ENCODE assay signal across 13 cellular contexts in genomic region chr1:21327566-21328323, GRCh38. TPM values are rescaled to one million over a fixed set of nuclear protein-coding genes. Genes with fewer than 3 reads are reported as not detected.
DNase-seq lines count a peak whose midpoint lies in the region; ATAC-seq and TF ChIP-seq lines count a peak whose summit lies in the region.
"Had no signal": no experiment of that assay in that cellular context is flagged by ENCODE, and none has a peak within 500 bp of the region (broad histone marks: within the 10 kb centered on the region; RNA-seq: fewer than 3 reads in every experiment).

No MANE protein-coding gene starts in this region.

- no peak for TF ChIP-seq POLR2A in stomach (IDR thresholded peaks at IDR 0.05)

- no peak for DNase-seq in T-helper 2 cell treated with Interferon-gamma antibody and Interleukin-4, amounts not matched to agents 5 μg/mL and 100 μg/mL, for 36 hours (ENCODE audit: low spot score)
- no peak for DNase-seq in T-helper 2 cell
- DNase-seq in activated T-helper 2 cell treated with anti-CD3 and anti-CD28 coated beads, Interferon-gamma antibody, Interleukin-2, Interleukin-4, amounts not matched to agents 10 μg/mL and 5 μg/mL and 100 μg/mL, durations not matched to agents 14 hours and 24 hours and 36 hours (ENCODE audit: low spot score), result no peak
- no peak for DNase-seq in stomach
- DNase-seq in HT-29 (ENCODE audit: low spot score), result no peak
- DNase-seq in UCSD-AML1 (lab: John Stamatoyannopoulos, UW; ENCODE audit: unreplicated experiment), result no peak
- DNase-seq: 8988T; activated effector memory CD4-positive, alpha-beta T cell treated with anti-CD3 and anti-CD28 coated beads, Interleukin-2, amount 50 U/mL, for 16 hours; EL; NCI-H2029 had no signal

- H3K36me3 Mint-ChIP-seq in T-helper 2 cell treated with Interferon-gamma antibody and Interleukin-4, amounts not matched to agents 5 μg/mL and 100 μg/mL, for 36 hours (ENCODE audit: low read depth), result peaks cover 8% of the 10 kb centered on the region
- H3K36me3 Mint-ChIP-seq in activated T-helper 2 cell treated with anti-CD3 and anti-CD28 coated beads, Interferon-gamma antibody, Interleukin-2, Interleukin-4, amounts not matched to agents 10 μg/mL and 5 μg/mL and 100 μg/mL, durations not matched to agents 14 hours and 24 hours and 36 hours (ENCODE audit: low read depth), result peaks cover 32% of the 10 kb centered on the region
- H3K36me3 Mint-ChIP-seq: natural killer cell treated with Interleukin-12 subunit alpha and Interleukin-12 subunit beta and Interleukin-15 and Interleukin-18, amount 100 ng/mL, for 72 hours had no signal

- no peaks in the 10 kb centered on the region for H3K9me3 Mint-ChIP-seq in T-helper 2 cell treated with Interferon-gamma antibody and Interleukin-4, amounts not matched to agents 5 μg/mL and 100 μg/mL, for 36 hours
- H3K9me3 Mint-ChIP-seq in activated T-helper 2 cell treated with anti-CD3 and anti-CD28 coated beads, Interferon-gamma antibody, Interleukin-2, Interleukin-4, amounts not matched to agents 10 μg/mL and 5 μg/mL and 100 μg/mL, durations not matched to agents 14 hours and 24 hours and 36 hours, result no peaks in the 10 kb centered on the region
- H3K9me3 Mint-ChIP-seq: natural killer cell treated with Interleukin-12 subunit alpha and Interleukin-12 subunit beta and Interleukin-15 and Interleukin-18, amount 100 ng/mL, for 72 hours had no signal

- intact Hi-C loops in activated T-helper 2 cell treated with anti-CD3 and anti-CD28 coated beads, Interferon-gamma antibody, Interleukin-2, Interleukin-4, amounts not matched to agents 10 μg/mL and 5 μg/mL and 100 μg/mL, durations not matched to agents 14 hours and 24 hours and 36 hours (cut with micrococcal nuclease), result no loop called here
- intact Hi-C loops in stomach (cut with DNase I; ENCODE audit: low total_unique reads), result no loop called here

- H3K27ac ChIP-seq in liver (ENCODE audit: low read depth in 1 of 2, low read length in 2 of 2), result peak overlapping the region; percentile 56 to 83
- peak overlapping the region in 4 of 5 donors; percentile 83 to 93 (median 92) for H3K27ac ChIP-seq in stomach

- TF ChIP-seq CTCF in liver (IDR thresholded peaks at IDR 0.05; ENCODE audit: low read depth, low read length, missing input control) (no peak), stomach (IDR thresholded peaks at IDR 0.05) (no peak)

- WGBS in liver, result 95% methylated on average over 15 of the region's 15 CpGs
- 92 to 96% (median 93%) methylated on average over 15 of the region's 15 CpGs for WGBS in stomach, 5 donors

- no peak overlapping the region for H3K4me3 Mint-ChIP-seq in T-helper 2 cell treated with Interferon-gamma antibody and Interleukin-4, amounts not matched to agents 5 μg/mL and 100 μg/mL, for 36 hours
- no peak overlapping the region for H3K4me3 Mint-ChIP-seq in activated T-helper 2 cell treated with anti-CD3 and anti-CD28 coated beads, Interferon-gamma antibody, Interleukin-2, Interleukin-4, amounts not matched to agents 10 μg/mL and 5 μg/mL and 100 μg/mL, durations not matched to agents 14 hours and 24 hours and 36 hours (ENCODE audit: low read depth)
- H3K4me3 Mint-ChIP-seq: natural killer cell treated with Interleukin-12 subunit alpha and Interleukin-12 subunit beta and Interleukin-15 and Interleukin-18, amount 100 ng/mL, for 72 hours had no signal

- H3K9me3 ChIP-seq in liver (ENCODE audit: control insufficient read depth in 4 of 4, low read length in 3 of 4), result no peaks in the 10 kb centered on the region
- H3K9me3 ChIP-seq in stomach, result no peaks in the 10 kb centered on the region

- no peak for ATAC-seq in SK-N-SH treated with all-trans-retinoic acid at 6 μM for 48 hours
- ATAC-seq: natural killer cell treated with Interleukin-12 subunit alpha and Interleukin-12 subunit beta and Interleukin-15 and Interleukin-18, amount 100 ng/mL, for 72 hours had no signal

- H3K27me3 Mint-ChIP-seq in T-helper 2 cell treated with Interferon-gamma antibody and Interleukin-4, amounts not matched to agents 5 μg/mL and 100 μg/mL, for 36 hours (ENCODE audit: low read depth), result no peaks in the 10 kb centered on the region
- no peaks in the 10 kb centered on the region for H3K27me3 Mint-ChIP-seq in activated T-helper 2 cell treated with anti-CD3 and anti-CD28 coated beads, Interferon-gamma antibody, Interleukin-2, Interleukin-4, amounts not matched to agents 10 μg/mL and 5 μg/mL and 100 μg/mL, durations not matched to agents 14 hours and 24 hours and 36 hours (ENCODE audit: low read depth)
- H3K27me3 Mint-ChIP-seq: natural killer cell treated with Interleukin-12 subunit alpha and Interleukin-12 subunit beta and Interleukin-15 and Interleukin-18, amount 100 ng/mL, for 72 hours had no signal

- H3K9ac ChIP-seq in liver (ENCODE audit: low read depth in 1 of 2, low read length in 2 of 2), result no peak overlapping the region

- H3K36me3 ChIP-seq in liver (ENCODE audit: control insufficient read depth in 4 of 4, insufficient read depth in 3 of 4, low read depth in 1 of 4, low read length in 3 of 4), result no peaks in the 10 kb centered on the region
- no peaks in the 10 kb centered on the region for H3K36me3 ChIP-seq in stomach

- no peak for TF ChIP-seq EP300 in stomach (IDR thresholded peaks at IDR 0.05)

- H3K27me3 ChIP-seq in liver (ENCODE audit: control insufficient read depth in 4 of 4, insufficient read depth in 4 of 4, low read length in 3 of 4) (no peaks in the 10 kb centered on the region), stomach (no peaks in the 10 kb centered on the region)

- H3K4me3 ChIP-seq in liver (ENCODE audit: low read depth in 1 of 3, low read length in 3 of 3) (no peak overlapping the region), stomach (no peak overlapping the region)

- peaks cover 32 to 71% (median 51%) of the 10 kb centered on the region in 4 donors for H3K4me1 ChIP-seq in liver (ENCODE audit: control insufficient read depth in 4 of 4, insufficient read depth in 4 of 4, low read length in 3 of 4)
- H3K4me1 ChIP-seq in stomach, result peaks cover 84 to 99% (median 91%) of the 10 kb centered on the region in 4 donors

- H3K4me1 Mint-ChIP-seq in T-helper 2 cell treated with Interferon-gamma antibody and Interleukin-4, amounts not matched to agents 5 μg/mL and 100 μg/mL, for 36 hours (ENCODE audit: low read depth), result peaks cover 49% of the 10 kb centered on the region
- H3K4me1 Mint-ChIP-seq in activated T-helper 2 cell treated with anti-CD3 and anti-CD28 coated beads, Interferon-gamma antibody, Interleukin-2, Interleukin-4, amounts not matched to agents 10 μg/mL and 5 μg/mL and 100 μg/mL, durations not matched to agents 14 hours and 24 hours and 36 hours (ENCODE audit: low read depth), result peaks cover 72% of the 10 kb centered on the region

- peak overlapping the region; percentile 24 for H3K27ac Mint-ChIP-seq in T-helper 2 cell treated with Interferon-gamma antibody and Interleukin-4, amounts not matched to agents 5 μg/mL and 100 μg/mL, for 36 hours
- peak overlapping the region; percentile 62 for H3K27ac Mint-ChIP-seq in activated T-helper 2 cell treated with anti-CD3 and anti-CD28 coated beads, Interferon-gamma antibody, Interleukin-2, Interleukin-4, amounts not matched to agents 10 μg/mL and 5 μg/mL and 100 μg/mL, durations not matched to agents 14 hours and 24 hours and 36 hours

- TF ChIP-seq RAD21 in liver (IDR thresholded peaks at IDR 0.05), result no peak

TF ChIP-seq in liver, 16 proteins besides CTCF, POLR2A, EP300 and RAD21 (continues in another document):
- TF ChIP-seq FOXA1 (IDR thresholded peaks at IDR 0.05), result no peak

TF ChIP-seq in SK-N-SH treated with all-trans-retinoic acid at 6 μM for 48 hours, 23 proteins besides CTCF, POLR2A, EP300 and RAD21 (continues in another document):
- TF ChIP-seq ZFP30 (CRISPR knock-in tag; IDR thresholded peaks at IDR 0.05) (no peak), TOX (CRISPR knock-in tag; IDR thresholded peaks at IDR 0.05; ENCODE audit: borderline replicate concordance) (no peak), ARNTL (CRISPR knock-in tag; IDR thresholded peaks at IDR 0.05; ENCODE audit: borderline replicate concordance, low read depth) (no peak), TCF4 (CRISPR knock-in tag; IDR thresholded peaks at IDR 0.05; ENCODE audit: borderline replicate concordance) (no peak), SNAI2 (CRISPR knock-in tag; IDR thresholded peaks at IDR 0.05) (no peak), OSR1 (CRISPR knock-in tag; IDR thresholded peaks at IDR 0.05) (no peak), BACH2 (CRISPR knock-in tag; IDR thresholded peaks at IDR 0.05; ENCODE audit: borderline replicate concordance) (no peak), CSRNP3 (CRISPR knock-in tag; IDR thresholded peaks at IDR 0.05) (no peak), ZNF565 (CRISPR knock-in tag; conservative IDR thresholded peaks at IDR 0.05; ENCODE audit: low read depth) (no peak), CREB5 (CRISPR knock-in tag; IDR thresholded peaks at IDR 0.05; ENCODE audit: low read depth) (no peak)

RNA-seq across cellular contexts. Expression of gene ECE1, which starts 37.5 kb away (rescaled TPM):
- 94.1 and 97.0 TPM in 2 replicates for total RNA-seq in activated T-helper 2 cell treated with anti-CD3 and anti-CD28 coated beads, Interferon-gamma antibody, Interleukin-2, Interleukin-4, amounts not matched to agents 10 μg/mL and 5 μg/mL and 100 μg/mL, durations not matched to agents 14 hours and 24 hours and 36 hours
- 10 to 100 TPM; 38.9 to 40.2 TPM for total RNA-seq in liver
- 10 to 100 TPM; 29.3 to 46.4 TPM for polyA plus RNA-seq in liver
- total RNA-seq in stomach, result 100 to 1,000 TPM in 2 of 5 donors, 10 to 100 TPM in 3; 40.2 to 574 (median 71.4) TPM
- 10 to 100 TPM; 17.6 to 30.9 (median 25.4) TPM for polyA plus RNA-seq in stomach
- 71.6 and 77.6 TPM in 2 replicates for total RNA-seq in HT-29 (2014; rRNA removed; shearing (Covaris generic))
